ENCODE assay signal across 8 cellular contexts in genomic region chr22:35312198-35313059, GRCh38. TPM values are rescaled to one million over a fixed set of nuclear protein-coding genes. Genes with fewer than 3 reads are reported as not detected.
DNase-seq lines count a peak whose midpoint lies in the region; ATAC-seq and TF ChIP-seq lines count a peak whose summit lies in the region.

No MANE protein-coding gene starts in this region.

- intact Hi-C loops in activated T-helper 1 cell treated with anti-CD3 and anti-CD28 coated beads, Interleukin-12 subunit alpha, Interleukin-12 subunit beta, Interleukin-2, Interleukin-4 antibody, amounts not matched to agents 30 ng/mL and 10 ng/mL and 1 ng/mL, durations not matched to agents 14 hours and 24 hours and 36 hours (cut with micrococcal nuclease) = no loop called here

- TF ChIP-seq CTCF in type B pancreatic cell (conservative IDR thresholded peaks at IDR 0.05) = no peak

- no peaks in the 10 kb centered on the region for H3K36me3 Mint-ChIP-seq in activated T-helper 1 cell treated with anti-CD3 and anti-CD28 coated beads, Interleukin-12 subunit alpha, Interleukin-12 subunit beta, Interleukin-2, Interleukin-4 antibody, amounts not matched to agents 30 ng/mL and 10 ng/mL and 1 ng/mL, durations not matched to agents 14 hours and 24 hours and 36 hours (ENCODE audit: low read depth)
- H3K36me3 Mint-ChIP-seq in type B pancreatic cell = no peaks in the 10 kb centered on the region

- peaks cover 65% of the 10 kb centered on the region for H3K4me1 Mint-ChIP-seq in activated T-helper 1 cell treated with anti-CD3 and anti-CD28 coated beads, Interleukin-12 subunit alpha, Interleukin-12 subunit beta, Interleukin-2, Interleukin-4 antibody, amounts not matched to agents 30 ng/mL and 10 ng/mL and 1 ng/mL, durations not matched to agents 14 hours and 24 hours and 36 hours (ENCODE audit: low read depth)
- H3K4me1 Mint-ChIP-seq in type B pancreatic cell (ENCODE audit: unreplicated experiment) = peaks cover 34% of the 10 kb centered on the region

- ATAC-seq in GM21737 (IDR thresholded peaks at IDR 0.05; ENCODE audit: unreplicated experiment) = no peak

- no peak overlapping the region for H3K4me3 Mint-ChIP-seq in activated T-helper 1 cell treated with anti-CD3 and anti-CD28 coated beads, Interleukin-12 subunit alpha, Interleukin-12 subunit beta, Interleukin-2, Interleukin-4 antibody, amounts not matched to agents 30 ng/mL and 10 ng/mL and 1 ng/mL, durations not matched to agents 14 hours and 24 hours and 36 hours
- no peak overlapping the region for H3K4me3 Mint-ChIP-seq in type B pancreatic cell

- no peaks in the 10 kb centered on the region for H3K9me3 Mint-ChIP-seq in activated T-helper 1 cell treated with anti-CD3 and anti-CD28 coated beads, Interleukin-12 subunit alpha, Interleukin-12 subunit beta, Interleukin-2, Interleukin-4 antibody, amounts not matched to agents 30 ng/mL and 10 ng/mL and 1 ng/mL, durations not matched to agents 14 hours and 24 hours and 36 hours
- no peaks in the 10 kb centered on the region for H3K9me3 Mint-ChIP-seq in type B pancreatic cell

- peak overlapping the region; percentile 81 for H3K27ac Mint-ChIP-seq in activated T-helper 1 cell treated with anti-CD3 and anti-CD28 coated beads, Interleukin-12 subunit alpha, Interleukin-12 subunit beta, Interleukin-2, Interleukin-4 antibody, amounts not matched to agents 30 ng/mL and 10 ng/mL and 1 ng/mL, durations not matched to agents 14 hours and 24 hours and 36 hours
- peak overlapping the region; percentile 66 for H3K27ac Mint-ChIP-seq in type B pancreatic cell

- peak; percentile 52 for DNase-seq in activated CD8-positive, alpha-beta memory T cell treated with anti-CD3 and anti-CD28 coated beads, Interleukin-2, amount 50 U/mL, for 48 hours
- DNase-seq in activated CD8-positive, alpha-beta memory T cell treated with anti-CD3 and anti-CD28 coated beads for 24 hours = no peak
- no peak for DNase-seq in activated T-helper 1 cell treated with anti-CD3 and anti-CD28 coated beads, Interleukin-12 subunit alpha, Interleukin-12 subunit beta, Interleukin-2, Interleukin-4 antibody, amounts not matched to agents 30 ng/mL and 10 ng/mL and 1 ng/mL, durations not matched to agents 14 hours and 24 hours and 36 hours (ENCODE audit: low spot score)
- DNase-seq in iris pigment epithelial cell (ENCODE audit: low read depth) (peak; percentile 34), type B pancreatic cell (ENCODE audit: extremely low spot score, unreplicated experiment) (no peak), NCI-H82 (lab: John Stamatoyannopoulos, UW) (no peak)
- no peak for DNase-seq in activated effector memory CD4-positive, alpha-beta T cell treated with Interleukin-2 at 50 U/mL for 16 hours

- H3K27me3 Mint-ChIP-seq in activated T-helper 1 cell treated with anti-CD3 and anti-CD28 coated beads, Interleukin-12 subunit alpha, Interleukin-12 subunit beta, Interleukin-2, Interleukin-4 antibody, amounts not matched to agents 30 ng/mL and 10 ng/mL and 1 ng/mL, durations not matched to agents 14 hours and 24 hours and 36 hours (ENCODE audit: insufficient read depth) = no peaks in the 10 kb centered on the region
- H3K27me3 Mint-ChIP-seq in type B pancreatic cell = no peaks in the 10 kb centered on the region

RNA-seq across cellular contexts. Expression of gene TOM1, which starts 12.7 kb away (rescaled TPM):
- 16.8 and 19.0 TPM in 2 replicates for total RNA-seq in activated T-helper 1 cell treated with anti-CD3 and anti-CD28 coated beads, Interleukin-12 subunit alpha, Interleukin-12 subunit beta, Interleukin-2, Interleukin-4 antibody, amounts not matched to agents 30 ng/mL and 10 ng/mL and 1 ng/mL, durations not matched to agents 14 hours and 24 hours and 36 hours
- 27.0 and 37.6 TPM in 2 replicates for total RNA-seq in type B pancreatic cell (ENCODE audit: low replicate concordance)

RNA-seq across cellular contexts. Expression of gene HMGXB4, which starts 55.1 kb away (rescaled TPM):
- total RNA-seq in activated T-helper 1 cell treated with anti-CD3 and anti-CD28 coated beads, Interleukin-12 subunit alpha, Interleukin-12 subunit beta, Interleukin-2, Interleukin-4 antibody, amounts not matched to agents 30 ng/mL and 10 ng/mL and 1 ng/mL, durations not matched to agents 14 hours and 24 hours and 36 hours = 45.7 and 47.9 TPM in 2 replicates
- 18.4 and 32.7 TPM in 2 replicates for total RNA-seq in type B pancreatic cell (ENCODE audit: low replicate concordance)

Comparison
In these comparisons a context has a peak if more than half of its experiments do, and no peak if none do; other contexts are left out.
1. DNase-seq: peak in activated CD8-positive, alpha-beta memory T cell treated with anti-CD3 and anti-CD28 coated beads, Interleukin-2, amount 50 U/mL, for 48 hours (single experiment) and iris pigment epithelial cell (single experiment); none in activated CD8-positive, alpha-beta memory T cell treated with anti-CD3 and anti-CD28 coated beads for 24 hours (single experiment), activated T-helper 1 cell treated with anti-CD3 and anti-CD28 coated beads, Interleukin-12 subunit alpha, Interleukin-12 subunit beta, Interleukin-2, Interleukin-4 antibody, amounts not matched to agents 30 ng/mL and 10 ng/mL and 1 ng/mL, durations not matched to agents 14 hours and 24 hours and 36 hours (single experiment), type B pancreatic cell (single experiment), activated effector memory CD4-positive, alpha-beta T cell treated with Interleukin-2 at 50 U/mL for 16 hours (single experiment) and NCI-H82 (single experiment).